In genomic region chr9:19161257-19162025, GRCh38 we compare ENCODE assay signal across 1 cellular context.
TF ChIP-seq lines count a peak whose summit lies in the region.

No MANE protein-coding gene starts in this region.

TF ChIP-seq in K562, 482 proteins besides CTCF, POLR2A, EP300 and RAD21 (continued from another document and continues in another):
- TF ChIP-seq NR2C1 (IDR thresholded peaks at IDR 0.05) (peak; percentile 69), NR2C1 (tag; IDR thresholded peaks at IDR 0.05) (peak; percentile 80), CREM (IDR thresholded peaks at IDR 0.05; ENCODE audit: low read depth) (peak; percentile 88), SMARCE1 (IDR thresholded peaks at IDR 0.05) (peak; percentile 85), JUN (IDR thresholded peaks at IDR 0.05; ENCODE audit: borderline replicate concordance, low read depth, low read length) (peak; percentile 68; the same call in 1 of the 2 replicates), JUN (CRISPR knock-in tag; IDR thresholded peaks at IDR 0.05; ENCODE audit: borderline replicate concordance) (no peak), POLR2AphosphoS5 (IDR thresholded peaks at IDR 0.05; ENCODE audit: control insufficient read depth, insufficient read depth, low read depth, low read length) (0 out of 2 replicates have a peak, but pooled peaks have one; percentile 25), HDAC3 (IDR thresholded peaks at IDR 0.05; ENCODE audit: borderline replicate concordance, partially characterized antibody) (peak; percentile 100), ZKSCAN3 (CRISPR knock-in tag; IDR thresholded peaks at IDR 0.05) (no peak), L3MBTL2 (IDR thresholded peaks at IDR 0.05) (peak; percentile 65; the same call in 1 of the 2 replicates), MBD2 (IDR thresholded peaks at IDR 0.05; ENCODE audit: borderline replicate concordance, low read depth) (peak; percentile 60), RBBP5 (IDR thresholded peaks at IDR 0.05; ENCODE audit: borderline replicate concordance, insufficient read depth, low read length, poor library complexity, severe bottlenecking) (peak; percentile 33), HINFP (tag; conservative IDR thresholded peaks at IDR 0.05; ENCODE audit: low read depth) (no peak), NBN (IDR thresholded peaks at IDR 0.05; ENCODE audit: low read depth) (peak; percentile 79), BHLHE40 (IDR thresholded peaks at IDR 0.05; ENCODE audit: low read length) (peak; percentile 83), PYGO2 (tag; IDR thresholded peaks at IDR 0.05) (peak; percentile 11; the same call in 1 of the 2 replicates), EP400 (IDR thresholded peaks at IDR 0.05) (peak; percentile 84), THRA (IDR thresholded peaks at IDR 0.05) (no peak), PML (IDR thresholded peaks at IDR 0.05; ENCODE audit: low read length) (peak; percentile 73; the same call in 1 of the 2 replicates), CREB1 (IDR thresholded peaks at IDR 0.05) (no peak), CREB1 (CRISPR knock-in tag; IDR thresholded peaks at IDR 0.05) (peak; percentile 49; the same call in 1 of the 2 replicates), BCOR (IDR thresholded peaks at IDR 0.05) (peak; percentile 66), ZNF175 (CRISPR knock-in tag; IDR thresholded peaks at IDR 0.05; ENCODE audit: low read depth) (peak; percentile 32; the same call in 1 of the 2 replicates), ID3 (CRISPR knock-in tag; IDR thresholded peaks at IDR 0.05) (no peak), ID3 (tag; IDR thresholded peaks at IDR 0.05) (peak; percentile 70), NFIC (IDR thresholded peaks at IDR 0.05) (peak; percentile 37; the same call in 1 of the 2 replicates), MEIS2 (IDR thresholded peaks at IDR 0.05; ENCODE audit: partially characterized antibody) (peak; percentile 88), ETV5 (CRISPR knock-in tag; IDR thresholded peaks at IDR 0.05; ENCODE audit: low read depth) (peak; percentile 55), ZNF589 (CRISPR knock-in tag; IDR thresholded peaks at IDR 0.05; ENCODE audit: low read depth) (peak; percentile 33; the same call in 1 of the 2 replicates), MTA3 (IDR thresholded peaks at IDR 0.05; ENCODE audit: borderline replicate concordance) (0 out of 2 replicates have a peak, but pooled peaks have one; percentile 51), POLR2H (tag; IDR thresholded peaks at IDR 0.05; ENCODE audit: low read depth) (peak; percentile 46; the same call in 1 of the 2 replicates), LCOR (CRISPR knock-in tag; IDR thresholded peaks at IDR 0.05) (peak; percentile 52; the same call in 1 of the 2 replicates), GABPA (tag; conservative IDR thresholded peaks at IDR 0.05; ENCODE audit: low read depth) (peak; percentile 73), GTF2E2 (tag; IDR thresholded peaks at IDR 0.05) (peak; percentile 34; the same call in 1 of the 2 replicates), KDM1A (IDR thresholded peaks at IDR 0.05) (peak; percentile 89 to 93), E2F8 (IDR thresholded peaks at IDR 0.05; ENCODE audit: low read depth, partially characterized antibody) (peak; percentile 34), GMEB1 (CRISPR knock-in tag; IDR thresholded peaks at IDR 0.05) (0 out of 2 replicates have a peak, but pooled peaks have one; percentile 28), CREB5 (CRISPR knock-in tag; IDR thresholded peaks at IDR 0.05) (no peak), HMBOX1 (IDR thresholded peaks at IDR 0.05) (peak; percentile 87), ZSCAN29 (IDR thresholded peaks at IDR 0.05) (no peak), NCOA1 (IDR thresholded peaks at IDR 0.05; ENCODE audit: low read depth) (peak; percentile 86; the same call in 1 of the 2 replicates), PKNOX1 (IDR thresholded peaks at IDR 0.05) (peak; percentile 65), PBX2 (CRISPR knock-in tag; IDR thresholded peaks at IDR 0.05; ENCODE audit: low read depth) (no peak), PBX2 (tag; conservative IDR thresholded peaks at IDR 0.05; ENCODE audit: low read depth) (peak; percentile 78), PRDM10 (IDR thresholded peaks at IDR 0.05; ENCODE audit: partially characterized antibody) (peak; percentile 56), ZNF316 (IDR thresholded peaks at IDR 0.05) (peak; percentile 85), CCNT2 (IDR thresholded peaks at IDR 0.05; ENCODE audit: borderline replicate concordance, extremely low read depth, insufficient read length, low read depth, low read length) (peak; percentile 26), CBX3 (IDR thresholded peaks at IDR 0.05; ENCODE audit: borderline replicate concordance in 1 of 2, low read length in 2 of 2) (0 out of 3 replicates have a peak, but pooled peaks of 1 of the 2 experiments have one; percentile 29)
